In the genomic region with DNA sequence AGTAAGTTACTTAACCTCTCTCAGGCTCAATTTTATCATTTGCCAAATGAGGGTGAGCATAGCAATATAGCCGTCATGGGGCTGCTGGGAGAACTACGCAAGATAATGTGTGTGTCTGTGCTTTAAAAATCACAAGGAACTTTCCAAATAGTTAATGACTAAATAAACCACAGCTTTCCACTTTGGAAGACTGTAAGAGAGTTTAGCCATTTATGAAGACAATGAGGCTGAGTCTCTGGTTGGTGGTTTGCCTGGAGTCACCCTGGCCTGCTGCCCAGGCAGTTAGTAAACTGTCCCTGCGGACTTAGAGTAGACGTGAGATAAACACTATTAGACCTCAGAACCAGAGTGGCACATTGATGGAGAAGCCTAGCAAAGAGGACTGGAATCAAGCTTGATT, we compare ENCODE assay signal across 12 cellular contexts.
A peak's percentile ranks its signal among the peaks of the same experiment; 100 is the strongest.
DNase-seq lines count a peak whose midpoint lies in the region; ATAC-seq and TF ChIP-seq lines count a peak whose summit lies in the region.
"Had no signal": no experiment of that assay in that cellular context is flagged by ENCODE, and none has a peak within 500 bp of the region (broad histone marks: within the 10 kb centered on the region; RNA-seq: fewer than 3 reads in every experiment).

No MANE protein-coding gene starts in this region.

- H3K27me3 ChIP-seq in foreskin keratinocyte: no peaks in the 10 kb centered on the region
- H3K27me3 ChIP-seq in psoas muscle (ENCODE audit: insufficient read depth in 3 of 3, low read length in 2 of 3): no peaks in the 10 kb centered on the region
- H3K27me3 ChIP-seq: suprapubic skin had no signal

- H3K36me3 ChIP-seq in psoas muscle (ENCODE audit: insufficient read depth in 1 of 2, low read depth in 1 of 2): no peaks in the 10 kb centered on the region
- H3K36me3 ChIP-seq: suprapubic skin had no signal

- DNase-seq in Daoy (ENCODE audit: low read depth): peak; percentile 58
- peak; percentile 76 for DNase-seq in T1000 (lab: John Stamatoyannopoulos, UW)
- DNase-seq in foreskin keratinocyte: peak in 1 of 2 donors; percentile 88
- peak; percentile 78 to 79 for DNase-seq in psoas muscle
- DNase-seq in T-helper 1 cell: no peak
- no peak for DNase-seq in COLO668 (lab: John Stamatoyannopoulos, UW; ENCODE audit: unreplicated experiment)
- DNase-seq: NCI-H82; stimulated activated CD4-positive, alpha-beta T cell treated with anti-CD3 and anti-CD28 coated beads, Interleukin-4, amount 100 ng/mL, for 24 hours had no signal

- no peaks in the 10 kb centered on the region for H3K9me3 ChIP-seq in psoas muscle
- H3K9me3 ChIP-seq: suprapubic skin had no signal

- intact Hi-C loops in psoas muscle (cut with DNase I): loop anchor here in 1 of 2 donors (10.0 kb wide), 1 partner anchor 572 kb away; no protein-coding TSS in a partner anchor

- peaks cover 29% of the 10 kb centered on the region for H3K4me1 ChIP-seq in foreskin keratinocyte
- no peaks in the 10 kb centered on the region for H3K4me1 ChIP-seq in psoas muscle

- H3K27ac ChIP-seq in foreskin keratinocyte: peak overlapping the region; percentile 24
- H3K27ac ChIP-seq in psoas muscle: no peak overlapping the region
- H3K27ac ChIP-seq: suprapubic skin had no signal

- no peak overlapping the region for H3K4me3 ChIP-seq in psoas muscle
- H3K4me3 ChIP-seq: suprapubic skin had no signal

- TF ChIP-seq CTCF in foreskin keratinocyte (conservative IDR thresholded peaks at IDR 0.05) (no peak), psoas muscle (IDR thresholded peaks at IDR 0.05) (no peak)

- 51 to 57% (median 54%) methylated on average over 4 of the region's 4 CpGs for WGBS in psoas muscle, 3 donors

- ATAC-seq in foreskin keratinocyte (peak; percentile 49), psoas muscle (peak in 3 of 4 donors; percentile 21 to 66 (median 64)), HG03378 (IDR thresholded peaks at IDR 0.05; ENCODE audit: unreplicated experiment) (no peak), GM21576 (IDR thresholded peaks at IDR 0.05; ENCODE audit: unreplicated experiment) (no peak)
- ATAC-seq: natural killer cell treated with Interleukin-12 subunit alpha and Interleukin-12 subunit beta and Interleukin-15 and Interleukin-18, amount 100 ng/mL, for 72 hours had no signal

Comparison
In these comparisons a context has a peak if more than half of its experiments do, and no peak if none do; other contexts are left out.
1. DNase-seq: peak in Daoy (single experiment), T1000 (single experiment) and psoas muscle (2 of 2); none in T-helper 1 cell (0 of 5) and COLO668 (single experiment).
2. ATAC-seq: peak in foreskin keratinocyte (single experiment) and psoas muscle (3 of 4); none in HG03378 (single experiment) and GM21576 (single experiment).